ENCODE assay signal across 10 cellular contexts in the genomic region with DNA sequence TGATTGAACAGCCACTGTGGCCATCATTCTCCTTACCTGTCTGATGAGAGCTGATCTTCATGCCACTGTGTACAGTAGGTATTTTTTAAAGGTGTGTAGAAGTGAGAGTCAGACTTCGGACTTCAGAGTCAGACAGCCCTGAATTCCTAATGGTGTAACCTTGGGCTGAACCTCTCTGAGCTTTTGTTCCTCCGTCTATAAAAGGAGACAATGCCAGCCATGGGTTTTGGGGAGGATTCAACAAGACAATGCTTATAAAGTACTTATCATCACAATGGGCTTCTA. TPM values are rescaled to one million over a fixed set of nuclear protein-coding genes. Genes with fewer than 3 reads are reported as not detected.
DNase-seq lines count a peak whose midpoint lies in the region; ATAC-seq and TF ChIP-seq lines count a peak whose summit lies in the region.
"Had no signal": no experiment of that assay in that cellular context is flagged by ENCODE, and none has a peak within 500 bp of the region (broad histone marks: within the 10 kb centered on the region; RNA-seq: fewer than 3 reads in every experiment).

No MANE protein-coding gene starts in this region.

- H3K27me3 ChIP-seq in right atrium auricular region (no peaks in the 10 kb centered on the region), neuron (ENCODE audit: insufficient read depth, low read length) (no peaks in the 10 kb centered on the region), aorta (ENCODE audit: control insufficient read depth in 1 of 2, insufficient read depth in 2 of 2, low read length in 1 of 2) (no peaks in the 10 kb centered on the region)
- H3K27me3 ChIP-seq: BE2C had no signal

- WGBS in aorta, 2 donors, result 14 to 23% methylated on average over 2 of the region's 2 CpGs

- no peak for TF ChIP-seq CTCF in right atrium auricular region (IDR thresholded peaks at IDR 0.05)

- H3K9me3 ChIP-seq in right atrium auricular region (no peaks in the 10 kb centered on the region), neuron (ENCODE audit: low read length) (no peaks in the 10 kb centered on the region), aorta (ENCODE audit: control insufficient read depth, low read length) (no peaks in the 10 kb centered on the region)
- H3K9me3 ChIP-seq: BE2C had no signal

- H3K4me1 ChIP-seq in right atrium auricular region (peaks cover 0 to 97% of the 10 kb centered on the region in 2 donors), neuron (ENCODE audit: insufficient read depth, low read length) (peaks cover 40% of the 10 kb centered on the region), aorta (ENCODE audit: control insufficient read depth in 1 of 2, insufficient read depth in 2 of 2, low read length in 2 of 2) (peaks cover 0 to 12% of the 10 kb centered on the region in 2 donors)
- H3K4me1 ChIP-seq: BE2C had no signal

- peak overlapping the region; percentile 31 for H2AFZ ChIP-seq in neuron (ENCODE audit: low read depth, low read length)

- intact Hi-C loops in Right ventricle myocardium inferior (cut with DNase I), result loop anchor here (2.0 kb wide), 1 partner anchor 34 kb away; no protein-coding TSS in a partner anchor
- intact Hi-C loops in aorta (cut with DNase I), result no loop called here

- H3K36me3 ChIP-seq in right atrium auricular region (no peaks in the 10 kb centered on the region), neuron (ENCODE audit: insufficient read depth, low read length) (no peaks in the 10 kb centered on the region), aorta (ENCODE audit: control insufficient read depth in 1 of 2, insufficient read depth in 2 of 2, low read length in 1 of 2) (peaks cover 0 to 2% of the 10 kb centered on the region in 2 donors)
- H3K36me3 ChIP-seq: BE2C had no signal

- H3K27ac ChIP-seq in right atrium auricular region (peak overlapping the region; percentile 97 to 99), aorta (ENCODE audit: low read depth in 1 of 2, low read length in 2 of 2) (peak overlapping the region; percentile 76 to 89)

- ATAC-seq in Right ventricle myocardium inferior (no peak), esophagus mucosa (peak; percentile 9), aorta (ENCODE audit: low FRiP score) (no peak), HG02798 (IDR thresholded peaks at IDR 0.05; ENCODE audit: poor library complexity, unreplicated experiment) (no peak)

- no peak for DNase-seq in right atrium auricular region (ENCODE audit: low spot score)
- DNase-seq in Right ventricle myocardium inferior (ENCODE audit: missing footprints), result no peak
- no peak for DNase-seq in aorta
- DNase-seq in NCI-H2196 (lab: John Stamatoyannopoulos, UW; ENCODE audit: unreplicated experiment), result no peak
- DNase-seq in OCI-M2 (lab: John Stamatoyannopoulos, UW; ENCODE audit: unreplicated experiment), result no peak
- DNase-seq: NK-92 treated with Interleukin-12 subunit alpha and Interleukin-12 subunit beta, amount 100 ng/mL, for 24 hours had no signal

- H3K4me3 ChIP-seq in right atrium auricular region (peak overlapping the region; percentile 17 to 38), neuron (ENCODE audit: low read length) (no peak overlapping the region), aorta (ENCODE audit: low read length in 2 of 2) (no peak overlapping the region)

RNA-seq across cellular contexts. Expression of a gene that starts 18.7 kb away (rescaled TPM):
- total RNA-seq in right atrium auricular region (1,000 to 10,000 TPM; 1,444 to 3,478 TPM), Right ventricle myocardium inferior (966 TPM), esophagus mucosa (270 TPM), aorta (1,000 to 10,000 TPM in 1 of 2 donors, 100 to 1,000 TPM in 1; 922 to 2,469 TPM)
- polyA plus RNA-seq in aorta, result 1,000 to 10,000 TPM in 1 of 2 donors, 100 to 1,000 TPM in 1; 451 to 1,099 TPM

Comparison
In these comparisons a context has a peak if more than half of its experiments do, and no peak if none do; other contexts are left out.
1. H3K4me3 ChIP-seq: peak in right atrium auricular region (2 of 2); none in neuron (single experiment) and aorta (0 of 2).